In genomic region chr22:46731246-46732040, GRCh38 we compare ENCODE assay signal across 1 cellular context.
TF ChIP-seq lines count a peak whose summit lies in the region.

No MANE protein-coding gene starts in this region.

TF ChIP-seq in HepG2, 621 proteins besides CTCF, POLR2A, EP300 and RAD21 (continued from another document and continues in another):
- TF ChIP-seq, protein P1, sequence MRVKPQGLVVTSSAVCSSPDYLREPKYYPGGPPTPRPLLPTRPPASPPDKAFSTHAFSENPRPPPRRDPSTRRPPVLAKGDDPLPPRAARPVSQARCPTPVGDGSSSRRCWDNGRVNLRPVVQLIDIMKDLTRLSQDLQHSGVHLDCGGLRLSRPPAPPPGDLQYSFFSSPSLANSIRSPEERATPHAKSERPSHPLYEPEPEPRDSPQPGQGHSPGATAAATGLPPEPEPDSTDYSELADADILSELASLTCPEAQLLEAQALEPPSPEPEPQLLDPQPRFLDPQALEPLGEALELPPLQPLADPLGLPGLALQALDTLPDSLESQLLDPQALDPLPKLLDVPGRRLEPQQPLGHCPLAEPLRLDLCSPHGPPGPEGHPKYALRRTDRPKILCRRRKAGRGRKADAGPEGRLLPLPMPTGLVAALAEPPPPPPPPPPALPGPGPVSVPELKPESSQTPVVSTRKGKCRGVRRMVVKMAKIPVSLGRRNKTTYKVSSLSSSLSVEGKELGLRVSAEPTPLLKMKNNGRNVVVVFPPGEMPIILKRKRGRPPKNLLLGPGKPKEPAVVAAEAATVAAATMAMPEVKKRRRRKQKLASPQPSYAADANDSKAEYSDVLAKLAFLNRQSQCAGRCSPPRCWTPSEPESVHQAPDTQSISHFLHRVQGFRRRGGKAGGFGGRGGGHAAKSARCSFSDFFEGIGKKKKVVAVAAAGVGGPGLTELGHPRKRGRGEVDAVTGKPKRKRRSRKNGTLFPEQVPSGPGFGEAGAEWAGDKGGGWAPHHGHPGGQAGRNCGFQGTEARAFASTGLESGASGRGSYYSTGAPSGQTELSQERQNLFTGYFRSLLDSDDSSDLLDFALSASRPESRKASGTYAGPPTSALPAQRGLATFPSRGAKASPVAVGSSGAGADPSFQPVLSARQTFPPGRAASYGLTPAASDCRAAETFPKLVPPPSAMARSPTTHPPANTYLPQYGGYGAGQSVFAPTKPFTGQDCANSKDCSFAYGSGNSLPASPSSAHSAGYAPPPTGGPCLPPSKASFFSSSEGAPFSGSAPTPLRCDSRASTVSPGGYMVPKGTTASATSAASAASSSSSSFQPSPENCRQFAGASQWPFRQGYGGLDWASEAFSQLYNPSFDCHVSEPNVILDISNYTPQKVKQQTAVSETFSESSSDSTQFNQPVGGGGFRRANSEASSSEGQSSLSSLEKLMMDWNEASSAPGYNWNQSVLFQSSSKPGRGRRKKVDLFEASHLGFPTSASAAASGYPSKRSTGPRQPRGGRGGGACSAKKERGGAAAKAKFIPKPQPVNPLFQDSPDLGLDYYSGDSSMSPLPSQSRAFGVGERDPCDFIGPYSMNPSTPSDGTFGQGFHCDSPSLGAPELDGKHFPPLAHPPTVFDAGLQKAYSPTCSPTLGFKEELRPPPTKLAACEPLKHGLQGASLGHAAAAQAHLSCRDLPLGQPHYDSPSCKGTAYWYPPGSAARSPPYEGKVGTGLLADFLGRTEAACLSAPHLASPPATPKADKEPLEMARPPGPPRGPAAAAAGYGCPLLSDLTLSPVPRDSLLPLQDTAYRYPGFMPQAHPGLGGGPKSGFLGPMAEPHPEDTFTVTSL (CRISPR knock-in tag; IDR thresholded peaks at IDR 0.05; ENCODE audit: borderline replicate concordance) = peak; percentile 71; the same call in 1 of the 2 replicates
- TF ChIP-seq SP5 (CRISPR knock-in tag; IDR thresholded peaks at IDR 0.05; ENCODE audit: borderline replicate concordance, low read depth) (peak; percentile 67), HDAC6 (IDR thresholded peaks at IDR 0.05; ENCODE audit: low read depth, low read length) (no peak), CHD2 (IDR thresholded peaks at IDR 0.05; ENCODE audit: low read depth, low read length) (peak; percentile 18; the same call in 1 of the 2 replicates), MED1 (CRISPR knock-in tag; IDR thresholded peaks at IDR 0.05) (peak; percentile 95), HHEX (CRISPR knock-in tag; IDR thresholded peaks at IDR 0.05) (peak; percentile 42), ZNF564 (CRISPR knock-in tag; IDR thresholded peaks at IDR 0.05) (peak; percentile 31; the same call in 1 of the 2 replicates), PHF21A (CRISPR knock-in tag; IDR thresholded peaks at IDR 0.05) (peak; percentile 93), ZNF234 (CRISPR knock-in tag; conservative IDR thresholded peaks at IDR 0.05) (0 out of 2 replicates have a peak, but pooled peaks have one; percentile 15), KDM3A (CRISPR knock-in tag; IDR thresholded peaks at IDR 0.05; ENCODE audit: low read depth) (peak; percentile 63; the same call in 1 of the 2 replicates), ZBTB2 (CRISPR knock-in tag; IDR thresholded peaks at IDR 0.05; ENCODE audit: low read depth) (no peak), ZBTB7A (CRISPR knock-in tag; IDR thresholded peaks at IDR 0.05) (peak; percentile 71; the same call in 1 of the 2 replicates), KLF15 (CRISPR knock-in tag; IDR thresholded peaks at IDR 0.05; ENCODE audit: borderline replicate concordance) (no peak), IRX3 (CRISPR knock-in tag; IDR thresholded peaks at IDR 0.05; ENCODE audit: borderline replicate concordance, low read depth) (no peak), KLF12 (CRISPR knock-in tag; IDR thresholded peaks at IDR 0.05; ENCODE audit: borderline replicate concordance) (0 out of 2 replicates have a peak, but pooled peaks have one; percentile 28), FOXC1 (CRISPR knock-in tag; IDR thresholded peaks at IDR 0.05; ENCODE audit: borderline replicate concordance) (peak; percentile 52), ZNF333 (CRISPR knock-in tag; IDR thresholded peaks at IDR 0.05; ENCODE audit: borderline replicate concordance) (no peak), ZMAT5 (CRISPR knock-in tag; IDR thresholded peaks at IDR 0.05; ENCODE audit: borderline replicate concordance, low read depth) (no peak), ZNF124 (CRISPR knock-in tag; IDR thresholded peaks at IDR 0.05) (peak; percentile 82; the same call in 1 of the 2 replicates), MTF2 (CRISPR knock-in tag; IDR thresholded peaks at IDR 0.05; ENCODE audit: borderline replicate concordance) (no peak), SP140L (CRISPR knock-in tag; IDR thresholded peaks at IDR 0.05; ENCODE audit: borderline replicate concordance) (no peak), SRSF1 (optimal IDR thresholded peaks at IDR 0.05; ENCODE audit: low read depth, low read length) (no peak), ZC3H13 (CRISPR knock-in tag; IDR thresholded peaks at IDR 0.05) (peak; percentile 76; the same call in 1 of the 2 replicates), ZBTB46 (CRISPR knock-in tag; IDR thresholded peaks at IDR 0.05; ENCODE audit: borderline replicate concordance) (peak; percentile 71; the same call in 1 of the 2 replicates), ZNF543 (CRISPR knock-in tag; IDR thresholded peaks at IDR 0.05) (peak; percentile 83), NR2C2 (CRISPR knock-in tag; IDR thresholded peaks at IDR 0.05; ENCODE audit: borderline replicate concordance) (peak; percentile 85), SYNCRIP (IDR thresholded peaks at IDR 0.05; ENCODE audit: insufficient read depth, low read depth, low read length) (no peak), NFIB (CRISPR knock-in tag; IDR thresholded peaks at IDR 0.05; ENCODE audit: borderline replicate concordance) (no peak), ZNF34 (CRISPR knock-in tag; IDR thresholded peaks at IDR 0.05; ENCODE audit: borderline replicate concordance) (peak; percentile 95), ZKSCAN1 (IDR thresholded peaks at IDR 0.05; ENCODE audit: low read length) (no peak), JUNB (CRISPR knock-in tag; IDR thresholded peaks at IDR 0.05; ENCODE audit: borderline replicate concordance) (no peak)
- TF ChIP-seq, protein P2, sequence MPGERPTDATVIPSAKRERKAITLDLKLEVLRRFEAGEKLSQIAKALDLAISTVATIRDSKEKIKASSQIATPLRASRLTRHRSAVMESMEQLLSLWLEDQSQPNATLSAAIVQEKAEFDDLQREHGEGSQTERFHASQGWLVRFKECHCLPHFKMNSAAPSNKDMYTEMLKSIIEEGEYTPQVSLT (CRISPR knock-in tag; IDR thresholded peaks at IDR 0.05; ENCODE audit: borderline replicate concordance, low read depth) = no peak
- TF ChIP-seq, protein P3, sequence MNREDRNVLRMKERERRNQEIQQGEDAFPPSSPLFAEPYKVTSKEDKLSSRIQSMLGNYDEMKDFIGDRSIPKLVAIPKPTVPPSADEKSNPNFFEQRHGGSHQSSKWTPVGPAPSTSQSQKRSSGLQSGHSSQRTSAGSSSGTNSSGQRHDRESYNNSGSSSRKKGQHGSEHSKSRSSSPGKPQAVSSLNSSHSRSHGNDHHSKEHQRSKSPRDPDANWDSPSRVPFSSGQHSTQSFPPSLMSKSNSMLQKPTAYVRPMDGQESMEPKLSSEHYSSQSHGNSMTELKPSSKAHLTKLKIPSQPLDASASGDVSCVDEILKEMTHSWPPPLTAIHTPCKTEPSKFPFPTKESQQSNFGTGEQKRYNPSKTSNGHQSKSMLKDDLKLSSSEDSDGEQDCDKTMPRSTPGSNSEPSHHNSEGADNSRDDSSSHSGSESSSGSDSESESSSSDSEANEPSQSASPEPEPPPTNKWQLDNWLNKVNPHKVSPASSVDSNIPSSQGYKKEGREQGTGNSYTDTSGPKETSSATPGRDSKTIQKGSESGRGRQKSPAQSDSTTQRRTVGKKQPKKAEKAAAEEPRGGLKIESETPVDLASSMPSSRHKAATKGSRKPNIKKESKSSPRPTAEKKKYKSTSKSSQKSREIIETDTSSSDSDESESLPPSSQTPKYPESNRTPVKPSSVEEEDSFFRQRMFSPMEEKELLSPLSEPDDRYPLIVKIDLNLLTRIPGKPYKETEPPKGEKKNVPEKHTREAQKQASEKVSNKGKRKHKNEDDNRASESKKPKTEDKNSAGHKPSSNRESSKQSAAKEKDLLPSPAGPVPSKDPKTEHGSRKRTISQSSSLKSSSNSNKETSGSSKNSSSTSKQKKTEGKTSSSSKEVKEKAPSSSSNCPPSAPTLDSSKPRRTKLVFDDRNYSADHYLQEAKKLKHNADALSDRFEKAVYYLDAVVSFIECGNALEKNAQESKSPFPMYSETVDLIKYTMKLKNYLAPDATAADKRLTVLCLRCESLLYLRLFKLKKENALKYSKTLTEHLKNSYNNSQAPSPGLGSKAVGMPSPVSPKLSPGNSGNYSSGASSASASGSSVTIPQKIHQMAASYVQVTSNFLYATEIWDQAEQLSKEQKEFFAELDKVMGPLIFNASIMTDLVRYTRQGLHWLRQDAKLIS (CRISPR knock-in tag; IDR thresholded peaks at IDR 0.05) = no peak
- TF ChIP-seq, protein P4, sequence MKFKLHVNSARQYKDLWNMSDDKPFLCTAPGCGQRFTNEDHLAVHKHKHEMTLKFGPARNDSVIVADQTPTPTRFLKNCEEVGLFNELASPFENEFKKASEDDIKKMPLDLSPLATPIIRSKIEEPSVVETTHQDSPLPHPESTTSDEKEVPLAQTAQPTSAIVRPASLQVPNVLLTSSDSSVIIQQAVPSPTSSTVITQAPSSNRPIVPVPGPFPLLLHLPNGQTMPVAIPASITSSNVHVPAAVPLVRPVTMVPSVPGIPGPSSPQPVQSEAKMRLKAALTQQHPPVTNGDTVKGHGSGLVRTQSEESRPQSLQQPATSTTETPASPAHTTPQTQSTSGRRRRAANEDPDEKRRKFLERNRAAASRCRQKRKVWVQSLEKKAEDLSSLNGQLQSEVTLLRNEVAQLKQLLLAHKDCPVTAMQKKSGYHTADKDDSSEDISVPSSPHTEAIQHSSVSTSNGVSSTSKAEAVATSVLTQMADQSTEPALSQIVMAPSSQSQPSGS (CRISPR knock-in tag; IDR thresholded peaks at IDR 0.05) = peak; percentile 70; the same call in 1 of the 2 replicates
- TF ChIP-seq, protein P5, sequence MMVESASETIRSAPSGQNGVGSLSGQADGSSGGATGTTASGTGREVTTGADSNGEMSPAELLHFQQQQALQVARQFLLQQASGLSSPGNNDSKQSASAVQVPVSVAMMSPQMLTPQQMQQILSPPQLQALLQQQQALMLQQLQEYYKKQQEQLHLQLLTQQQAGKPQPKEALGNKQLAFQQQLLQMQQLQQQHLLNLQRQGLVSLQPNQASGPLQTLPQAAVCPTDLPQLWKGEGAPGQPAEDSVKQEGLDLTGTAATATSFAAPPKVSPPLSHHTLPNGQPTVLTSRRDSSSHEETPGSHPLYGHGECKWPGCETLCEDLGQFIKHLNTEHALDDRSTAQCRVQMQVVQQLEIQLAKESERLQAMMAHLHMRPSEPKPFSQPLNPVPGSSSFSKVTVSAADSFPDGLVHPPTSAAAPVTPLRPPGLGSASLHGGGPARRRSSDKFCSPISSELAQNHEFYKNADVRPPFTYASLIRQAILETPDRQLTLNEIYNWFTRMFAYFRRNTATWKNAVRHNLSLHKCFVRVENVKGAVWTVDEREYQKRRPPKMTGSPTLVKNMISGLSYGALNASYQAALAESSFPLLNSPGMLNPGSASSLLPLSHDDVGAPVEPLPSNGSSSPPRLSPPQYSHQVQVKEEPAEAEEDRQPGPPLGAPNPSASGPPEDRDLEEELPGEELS (CRISPR knock-in tag; IDR thresholded peaks at IDR 0.05) = peak; percentile 75
- TF ChIP-seq, protein P6, sequence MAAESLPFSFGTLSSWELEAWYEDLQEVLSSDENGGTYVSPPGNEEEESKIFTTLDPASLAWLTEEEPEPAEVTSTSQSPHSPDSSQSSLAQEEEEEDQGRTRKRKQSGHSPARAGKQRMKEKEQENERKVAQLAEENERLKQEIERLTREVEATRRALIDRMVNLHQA (CRISPR knock-in tag; IDR thresholded peaks at IDR 0.05) = no peak
- TF ChIP-seq, protein P7, sequence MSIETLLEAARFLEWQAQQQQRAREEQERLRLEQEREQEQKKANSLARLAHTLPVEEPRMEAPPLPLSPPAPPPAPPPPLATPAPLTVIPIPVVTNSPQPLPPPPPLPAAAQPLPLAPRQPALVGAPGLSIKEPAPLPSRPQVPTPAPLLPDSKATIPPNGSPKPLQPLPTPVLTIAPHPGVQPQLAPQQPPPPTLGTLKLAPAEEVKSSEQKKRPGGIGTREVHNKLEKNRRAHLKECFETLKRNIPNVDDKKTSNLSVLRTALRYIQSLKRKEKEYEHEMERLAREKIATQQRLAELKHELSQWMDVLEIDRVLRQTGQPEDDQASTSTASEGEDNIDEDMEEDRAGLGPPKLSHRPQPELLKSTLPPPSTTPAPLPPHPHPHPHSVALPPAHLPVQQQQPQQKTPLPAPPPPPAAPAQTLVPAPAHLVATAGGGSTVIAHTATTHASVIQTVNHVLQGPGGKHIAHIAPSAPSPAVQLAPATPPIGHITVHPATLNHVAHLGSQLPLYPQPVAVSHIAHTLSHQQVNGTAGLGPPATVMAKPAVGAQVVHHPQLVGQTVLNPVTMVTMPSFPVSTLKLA (IDR thresholded peaks at IDR 0.05) = peak; percentile 96
- TF ChIP-seq, protein P8, sequence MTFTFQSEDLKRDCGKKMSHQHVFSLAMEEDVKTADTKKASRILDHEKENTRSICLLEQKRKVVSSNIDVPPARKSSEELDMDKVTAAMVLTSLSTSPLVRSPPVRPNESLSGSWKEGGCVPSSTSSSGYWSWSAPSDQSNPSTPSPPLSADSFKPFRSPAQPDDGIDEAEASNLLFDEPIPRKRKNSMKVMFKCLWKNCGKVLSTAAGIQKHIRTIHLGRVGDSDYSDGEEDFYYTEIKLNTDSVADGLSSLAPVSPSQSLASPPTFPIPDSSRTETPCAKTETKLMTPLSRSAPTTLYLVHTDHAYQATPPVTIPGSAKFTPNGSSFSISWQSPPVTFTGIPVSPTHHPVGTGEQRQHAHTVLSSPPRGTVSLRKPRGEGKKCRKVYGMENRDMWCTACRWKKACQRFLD (CRISPR knock-in tag; IDR thresholded peaks at IDR 0.05; ENCODE audit: borderline replicate concordance) = peak; percentile 55
